ENCODE assay signal across 17 cellular contexts in the genomic region with DNA sequence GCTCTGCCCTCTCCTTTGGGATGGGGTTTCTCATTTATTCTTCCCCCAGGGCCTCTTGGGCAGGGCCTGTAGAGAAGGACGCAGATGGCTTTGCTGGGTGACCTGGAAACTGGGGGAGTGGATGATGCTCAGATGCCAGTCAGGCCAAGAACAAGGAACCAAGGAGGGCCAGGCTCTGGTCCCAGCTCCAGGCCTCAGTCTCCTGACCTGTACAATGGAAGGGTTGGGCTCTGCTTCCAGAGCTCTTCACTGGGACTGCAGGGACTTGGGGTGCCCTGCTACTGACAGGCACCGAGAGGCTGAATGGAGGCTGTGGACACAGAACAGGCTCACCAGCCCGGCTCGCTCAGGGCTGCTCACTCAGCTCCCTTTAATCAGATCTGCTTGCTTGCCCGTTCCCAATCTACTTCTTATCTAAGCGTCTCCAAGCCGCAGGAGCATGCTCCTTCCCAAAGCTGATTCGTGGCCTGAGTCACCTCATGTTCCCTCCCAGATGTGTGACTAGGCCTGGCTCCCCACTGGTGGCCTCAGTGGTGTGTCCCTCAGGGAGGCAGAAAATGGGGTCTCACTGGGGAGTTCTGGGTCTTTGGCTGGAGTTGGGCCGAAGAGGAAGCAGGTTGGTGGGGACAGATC.
DNase-seq lines count a peak whose midpoint lies in the region; ATAC-seq and TF ChIP-seq lines count a peak whose summit lies in the region.
"Had no signal": no experiment of that assay in that cellular context is flagged by ENCODE, and none has a peak within 500 bp of the region (broad histone marks: within the 10 kb centered on the region; RNA-seq: fewer than 3 reads in every experiment).

No MANE protein-coding gene starts in this region.

- H3K4me1 ChIP-seq in stomach, result no peaks in the 10 kb centered on the region

- H3K9me3 Mint-ChIP-seq in chondrocyte (ENCODE audit: low read depth) (no peaks in the 10 kb centered on the region), Calu3 (ENCODE audit: low read depth, unreplicated experiment) (no peaks in the 10 kb centered on the region)
- H3K9me3 Mint-ChIP-seq in activated naive CD4-positive, alpha-beta T cell treated with anti-CD3 and anti-CD28 coated beads, Interleukin-2, amount 10 ng/mL, durations not matched to agents 7 days and 5 days, result no peaks in the 10 kb centered on the region

- no peaks in the 10 kb centered on the region for H3K27me3 ChIP-seq in stomach
- H3K27me3 ChIP-seq: MG63 had no signal

- no TSS peak for BruUV-seq in Calu3 (replicated peaks; lab: Mats Ljungman, UMichigan)

- intact Hi-C loops in Right ventricle myocardium inferior (cut with DNase I) (no loop called here), left cardiac atrium (cut with DNase I) (no loop called here), stomach (cut with DNase I; ENCODE audit: low total_unique reads) (no loop called here), Calu3 (cut with micrococcal nuclease; ENCODE audit: unreplicated experiment) (loop anchor here (5.0 to 10.0 kb wide), 2 partner anchors 38 to 86 kb away; partner anchors contain the start of gene ODC1)

- no peaks in the 10 kb centered on the region for H3K36me3 ChIP-seq in stomach
- H3K36me3 ChIP-seq: MG63 had no signal

- peak; percentile 57 for DNase-seq in Right ventricle myocardium inferior (ENCODE audit: missing footprints)
- no peak for DNase-seq in left cardiac atrium
- DNase-seq in NB4 (ENCODE audit: low read depth), result peak; percentile 36
- peak; percentile 47 for DNase-seq in chondrocyte (ENCODE audit: low spot score)
- DNase-seq in stomach, result peak; percentile 30
- no peak for DNase-seq in Calu3
- no peak for DNase-seq in activated naive CD4-positive, alpha-beta T cell treated with anti-CD3 and anti-CD28 coated beads, Interleukin-2, amount 10 ng/mL, durations not matched to agents 7 days and 5 days
- DNase-seq: ACHN; CD4-positive, alpha-beta memory T cell; DMS79 treated with DMSO at 0.1 percent for 48 hours; MG63; NCI-H1105 treated with DMSO at 0.1 percent for 48 hours; NCI-H187; NCI-H446; NCI-H748 treated with DMSO at 0.1 percent for 48 hours; SHP77 treated with DMSO at 0.1 percent for 48 hours had no signal

- H3K27me3 Mint-ChIP-seq in chondrocyte (ENCODE audit: low read depth) (no peaks in the 10 kb centered on the region), Calu3 (ENCODE audit: unreplicated experiment) (no peaks in the 10 kb centered on the region)
- peaks cover 30% of the 10 kb centered on the region for H3K27me3 Mint-ChIP-seq in activated naive CD4-positive, alpha-beta T cell treated with anti-CD3 and anti-CD28 coated beads, Interleukin-2, amount 10 ng/mL, durations not matched to agents 7 days and 5 days
- H3K27me3 Mint-ChIP-seq: CD4-positive, alpha-beta memory T cell had no signal

- H3K4me1 Mint-ChIP-seq in chondrocyte (ENCODE audit: low read depth) (peaks cover 5% of the 10 kb centered on the region), Calu3 (ENCODE audit: low read depth, unreplicated experiment) (peaks cover 36% of the 10 kb centered on the region)
- H3K4me1 Mint-ChIP-seq in activated naive CD4-positive, alpha-beta T cell treated with anti-CD3 and anti-CD28 coated beads, Interleukin-2, amount 10 ng/mL, durations not matched to agents 7 days and 5 days, result no peaks in the 10 kb centered on the region
- H3K4me1 Mint-ChIP-seq: B cell; CD4-positive, alpha-beta memory T cell had no signal

- no peak for TF ChIP-seq CTCF in NB4 (IDR thresholded peaks at IDR 0.05; ENCODE audit: low read depth, low read length)
- TF ChIP-seq CTCF in chondrocyte (IDR thresholded peaks at IDR 0.05), result no peak
- no peak for TF ChIP-seq CTCF in stomach (IDR thresholded peaks at IDR 0.05)
- no peak for TF ChIP-seq CTCF in Calu3 (IDR thresholded peaks at IDR 0.05; ENCODE audit: unreplicated experiment)

- no peak for TF ChIP-seq EP300 in stomach (IDR thresholded peaks at IDR 0.05)

- no peak overlapping the region for H3K27ac ChIP-seq in stomach

- no peak overlapping the region for H3K4me3 Mint-ChIP-seq in chondrocyte (ENCODE audit: unreplicated experiment)
- no peak overlapping the region for H3K4me3 Mint-ChIP-seq in Calu3 (ENCODE audit: low read depth, unreplicated experiment)
- no peak overlapping the region for H3K4me3 Mint-ChIP-seq in activated naive CD4-positive, alpha-beta T cell treated with anti-CD3 and anti-CD28 coated beads, Interleukin-2, amount 10 ng/mL, durations not matched to agents 7 days and 5 days
- H3K4me3 Mint-ChIP-seq: B cell; CD4-positive, alpha-beta memory T cell had no signal

- H3K36me3 Mint-ChIP-seq in chondrocyte (ENCODE audit: low read depth), result no peaks in the 10 kb centered on the region
- H3K36me3 Mint-ChIP-seq in Calu3 (ENCODE audit: insufficient read depth, unreplicated experiment), result peaks cover 9% of the 10 kb centered on the region
- H3K36me3 Mint-ChIP-seq in activated naive CD4-positive, alpha-beta T cell treated with anti-CD3 and anti-CD28 coated beads, Interleukin-2, amount 10 ng/mL, durations not matched to agents 7 days and 5 days, result no peaks in the 10 kb centered on the region
- H3K36me3 Mint-ChIP-seq: CD4-positive, alpha-beta memory T cell had no signal

- H3K9me3 ChIP-seq in stomach, result no peaks in the 10 kb centered on the region
- H3K9me3 ChIP-seq: MG63 had no signal

- TF ChIP-seq POLR2A in NB4 (IDR thresholded peaks at IDR 0.05; ENCODE audit: extremely low read depth, insufficient read length) (no peak), stomach (IDR thresholded peaks at IDR 0.05) (no peak)

- CTCF ChIA-PET in Calu3 (lab: Charles Lee), result no interaction called here
- CTCF ChIA-PET in activated naive CD4-positive, alpha-beta T cell treated with anti-CD3 and anti-CD28 coated beads, Interleukin-2, amount 10 ng/mL, durations not matched to agents 7 days and 5 days (lab: Charles Lee), result interaction anchor here (0.6 kb wide), 1 partner anchor 29 kb away, joined by 3 read pairs; no protein-coding TSS in a partner anchor

- WGBS in stomach, 5 donors, result 24 to 56% (median 32%) methylated on average over 9 of the region's 9 CpGs

- no peak overlapping the region for H3K27ac Mint-ChIP-seq in chondrocyte (ENCODE audit: unreplicated experiment)
- H3K27ac Mint-ChIP-seq in Calu3 (ENCODE audit: unreplicated experiment), result no peak overlapping the region
- no peak overlapping the region for H3K27ac Mint-ChIP-seq in activated naive CD4-positive, alpha-beta T cell treated with anti-CD3 and anti-CD28 coated beads, Interleukin-2, amount 10 ng/mL, durations not matched to agents 7 days and 5 days
- H3K27ac Mint-ChIP-seq: B cell; CD4-positive, alpha-beta memory T cell had no signal

- ATAC-seq in Right ventricle myocardium inferior (no peak), left cardiac atrium (no peak)

- H3K4me3 ChIP-seq in NB4 (ENCODE audit: low read depth, low read length) (no peak overlapping the region), stomach (no peak overlapping the region)
- H3K4me3 ChIP-seq: MG63 had no signal

Comparison
In these comparisons a context has a peak if more than half of its experiments do, and no peak if none do; other contexts are left out.
1. DNase-seq: peak in Right ventricle myocardium inferior (single experiment), NB4 (single experiment), chondrocyte (single experiment) and stomach (single experiment); none in left cardiac atrium (single experiment), Calu3 (single experiment) and activated naive CD4-positive, alpha-beta T cell treated with anti-CD3 and anti-CD28 coated beads, Interleukin-2, amount 10 ng/mL, durations not matched to agents 7 days and 5 days (single experiment).